In genomic region chr12:43349863-43350262, GRCh38 we compare ENCODE assay signal across 13 cellular contexts.
DNase-seq lines count a peak whose midpoint lies in the region; TF ChIP-seq lines count a peak whose summit lies in the region.
"Had no signal": no experiment of that assay in that cellular context is flagged by ENCODE, and none has a peak within 500 bp of the region (broad histone marks: within the 10 kb centered on the region; RNA-seq: fewer than 3 reads in every experiment).

No MANE protein-coding gene starts in this region.

- no peak overlapping the region for H3K4me3 Mint-ChIP-seq in nephron
- H3K4me3 Mint-ChIP-seq: natural killer cell; stimulated activated naive CD8-positive, alpha-beta T cell treated with anti-CD3 and anti-CD28 coated beads, Interleukin-15, Interleukin-2, amounts not matched to agents 100 ng/mL and 50 ng/mL, for 24 hours had no signal

- no peaks in the 10 kb centered on the region for H3K27me3 ChIP-seq in Karpas-422 (ENCODE audit: low read length)

- no peak overlapping the region for H3K4me2 ChIP-seq in Karpas-422 (ENCODE audit: low read depth, low read length, poor library complexity, severe bottlenecking)

- H3K27ac ChIP-seq in Karpas-422 (ENCODE audit: low read length) = no peak overlapping the region

- TF ChIP-seq POLR2A in NB4 (IDR thresholded peaks at IDR 0.05; ENCODE audit: extremely low read depth, insufficient read length) = no peak

- no peak overlapping the region for H3K4me3 ChIP-seq in NB4 (ENCODE audit: low read depth, low read length)
- no peak overlapping the region for H3K4me3 ChIP-seq in cardiac fibroblast (replicated peaks in 1 of 2; ENCODE audit: low read depth in 2 of 2, low read length in 2 of 2)
- H3K4me3 ChIP-seq in Karpas-422 (ENCODE audit: low read length) = no peak overlapping the region

- H3K9me3 Mint-ChIP-seq in nephron = peaks cover 10% of the 10 kb centered on the region
- H3K9me3 Mint-ChIP-seq: stimulated activated naive CD8-positive, alpha-beta T cell treated with anti-CD3 and anti-CD28 coated beads, Interleukin-15, Interleukin-2, amounts not matched to agents 100 ng/mL and 50 ng/mL, for 24 hours had no signal

- peaks cover 7% of the 10 kb centered on the region for H3K36me3 Mint-ChIP-seq in nephron (ENCODE audit: low read depth)
- H3K36me3 Mint-ChIP-seq: natural killer cell had no signal

- no peaks in the 10 kb centered on the region for H3K36me3 ChIP-seq in Karpas-422 (ENCODE audit: insufficient read depth, low read length)

- H2AFZ ChIP-seq in Karpas-422 (ENCODE audit: low read length) = no peak overlapping the region

- H4K20me1 ChIP-seq in Karpas-422 (ENCODE audit: insufficient read depth, low read depth, low read length) = no peaks in the 10 kb centered on the region

- H3K9me2 ChIP-seq in Karpas-422 (replicated peaks; ENCODE audit: insufficient read depth, low read length) = no peaks in the 10 kb centered on the region

- H3K9ac ChIP-seq in Karpas-422 (ENCODE audit: low read length) = no peak overlapping the region

- no peaks in the 10 kb centered on the region for H3K27me3 Mint-ChIP-seq in nephron (ENCODE audit: low read depth)

- H3K79me2 ChIP-seq in Karpas-422 (ENCODE audit: low read length) = no peaks in the 10 kb centered on the region

- peaks cover 5% of the 10 kb centered on the region for H3K4me1 Mint-ChIP-seq in nephron
- H3K4me1 Mint-ChIP-seq: natural killer cell had no signal

- H3K9me3 ChIP-seq in Karpas-422 (ENCODE audit: low read length) = no peaks in the 10 kb centered on the region

- TF ChIP-seq CTCF in GM13977 (IDR thresholded peaks at IDR 0.05; ENCODE audit: extremely low read depth, insufficient read depth, missing control alignments) (peak; percentile 20), NB4 (IDR thresholded peaks at IDR 0.05; ENCODE audit: low read depth, low read length) (peak; percentile 12), cardiac fibroblast (IDR thresholded peaks at IDR 0.05; ENCODE audit: low read depth, low read length) (no peak), nephron (IDR thresholded peaks at IDR 0.05; ENCODE audit: unreplicated experiment in 3 of 3) (peak in 2 of 3 experiments; percentile 28), GM20000 (IDR thresholded peaks at IDR 0.05; ENCODE audit: extremely low read depth, missing control alignments) (no peak)

- in situ Hi-C loops in GM13977 (cut with MboI; ENCODE audit: low pct_unique_long_range_greater_than_20kb, low sequenced_read_pairs, unreplicated experiment) = no loop called here

- no peak for DNase-seq in GM13977 (ENCODE audit: low spot score)
- DNase-seq in NB4 (ENCODE audit: low read depth) = peak; percentile 27
- DNase-seq in cardiac fibroblast (ENCODE audit: low read depth in 2 of 2) = peak; percentile 21 to 46
- DNase-seq in activated naive CD4-positive, alpha-beta T cell (lab: John Stamatoyannopoulos, UW) = no peak
- no peak for DNase-seq in Karpas-422
- no peak for DNase-seq in NCI-H2107 treated with DMSO at 0.1 percent for 48 hours (lab: John Stamatoyannopoulos, UW; ENCODE audit: unreplicated experiment)
- no peak for DNase-seq in GM20000 (ENCODE audit: low spot score)
- DNase-seq: activated effector memory CD4-positive, alpha-beta T cell treated with anti-CD3 and anti-CD28 coated beads, Interleukin-2, amount 50 U/mL, for 16 hours; natural killer cell; NCI-H1417 treated with DMSO at 0.1 percent for 48 hours; RPMI8226 had no signal

- H3K4me1 ChIP-seq in Karpas-422 (ENCODE audit: low read length) = no peaks in the 10 kb centered on the region

- H3K27ac Mint-ChIP-seq in nephron = no peak overlapping the region
- H3K27ac Mint-ChIP-seq: natural killer cell; stimulated activated naive CD8-positive, alpha-beta T cell treated with anti-CD3 and anti-CD28 coated beads, Interleukin-15, Interleukin-2, amounts not matched to agents 100 ng/mL and 50 ng/mL, for 24 hours had no signal

Comparison
In these comparisons a context has a peak if more than half of its experiments do, and no peak if none do; other contexts are left out.
1. DNase-seq: peak in NB4 (single experiment) and cardiac fibroblast (2 of 2); none in GM13977 (single experiment), activated naive CD4-positive, alpha-beta T cell (0 of 4), Karpas-422 (single experiment), NCI-H2107 treated with DMSO at 0.1 percent for 48 hours (single experiment) and GM20000 (single experiment).
2. CTCF ChIP-seq: peak in GM13977 (single experiment), NB4 (single experiment) and nephron (2 of 3); none in cardiac fibroblast (single experiment) and GM20000 (single experiment).